Comparison of ENCODE assay signal across 35 cellular contexts in the genomic region with DNA sequence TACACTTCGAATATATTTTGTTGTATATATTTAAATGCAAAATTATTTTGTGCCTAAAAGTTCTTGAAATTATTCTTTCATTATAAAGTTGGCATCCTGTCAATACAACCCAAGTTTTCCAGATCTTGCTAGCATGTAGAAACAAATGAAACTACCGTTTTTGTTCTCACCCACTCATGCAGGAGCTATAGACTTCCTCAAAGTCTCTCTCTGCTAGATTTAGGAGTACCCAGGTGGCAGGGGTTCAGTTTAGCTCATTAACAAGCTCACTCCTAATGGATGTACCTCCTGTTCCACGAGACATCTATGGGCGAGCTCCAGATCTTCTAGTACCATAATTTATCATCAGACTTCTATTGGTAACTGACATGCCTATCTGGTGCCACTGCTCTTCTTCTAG.
"Had no signal": no experiment of that assay in that cellular context is flagged by ENCODE, and none has a peak within 500 bp of the region (broad histone marks: within the 10 kb centered on the region; RNA-seq: fewer than 3 reads in every experiment).

No MANE protein-coding gene starts in this region.

- H3K36me3 Mint-ChIP-seq: activated CD8-positive, alpha-beta memory T cell treated with anti-CD3 and anti-CD28 coated beads, Interleukin-2, amount 10 ng/mL, durations not matched to agents 7 days and 5 days; activated naive CD4-positive, alpha-beta T cell treated with anti-CD3 and anti-CD28 coated beads, Interleukin-2, amount 10 ng/mL, durations not matched to agents 7 days and 5 days; activated naive CD8-positive, alpha-beta T cell treated with anti-CD3 and anti-CD28 coated beads, Interleukin-2, amount 10 ng/mL, durations not matched to agents 7 days and 5 days had no signal

- H3K4me1 ChIP-seq: ascending aorta had no signal

- H3K9me3 Mint-ChIP-seq: activated CD4-positive, alpha-beta memory T cell treated with anti-CD3 and anti-CD28 coated beads, Interleukin-2, amount 10 ng/mL, durations not matched to agents 7 days and 5 days; activated CD4-positive, alpha-beta T cell treated with anti-CD3 and anti-CD28 coated beads, Interleukin-2, amount 10 ng/mL, durations not matched to agents 24 days and 14 days; activated naive CD4-positive, alpha-beta T cell treated with anti-CD3 and anti-CD28 coated beads, Interleukin-2, amount 10 ng/mL, durations not matched to agents 7 days and 5 days; activated T-helper 2 cell treated with anti-CD3 and anti-CD28 coated beads, Interferon-gamma antibody, Interleukin-2, Interleukin-4, amounts not matched to agents 10 μg/mL and 5 μg/mL and 100 μg/mL, durations not matched to agents 14 hours and 24 hours and 36 hours; T-helper 2 cell treated with Interferon-gamma antibody and Interleukin-4, amounts not matched to agents 5 μg/mL and 100 μg/mL, for 36 hours had no signal

- H3K4me3 Mint-ChIP-seq: activated B cell treated with CpG ODN at 0.5 μM for 24 hours; activated CD4-positive, alpha-beta memory T cell treated with anti-CD3 and anti-CD28 coated beads, Interleukin-2, amount 10 ng/mL, durations not matched to agents 7 days and 5 days; activated CD4-positive, alpha-beta T cell treated with anti-CD3 and anti-CD28 coated beads, Interleukin-2, amount 10 ng/mL, durations not matched to agents 24 days and 14 days; activated CD8-positive, alpha-beta memory T cell treated with anti-CD3 and anti-CD28 coated beads, Interleukin-2, amount 10 ng/mL, durations not matched to agents 7 days and 5 days; activated CD8-positive, alpha-beta T cell treated with anti-CD3 and anti-CD28 coated beads, Interleukin-2, amount 10 ng/mL, durations not matched to agents 7 days and 5 days; activated naive CD4-positive, alpha-beta T cell treated with anti-CD3 and anti-CD28 coated beads, Interleukin-2, amount 10 ng/mL, durations not matched to agents 7 days and 5 days; activated naive CD4-positive, alpha-beta T cell treated with anti-CD3 and anti-CD28 coated beads, Interleukin-2, amount 50 U/mL, for 24 hours; activated naive CD8-positive, alpha-beta T cell; activated naive CD8-positive, alpha-beta T cell treated with anti-CD3 and anti-CD28 coated beads, Interleukin-2, amount 10 ng/mL, durations not matched to agents 7 days and 5 days; activated naive CD8-positive, alpha-beta T cell treated with anti-CD3 and anti-CD28 coated beads, Interleukin-2, amount 50 U/mL, for 24 hours; activated T-cell treated with anti-CD3 and anti-CD28 coated beads, Interleukin-2, amount 50 U/mL, for 24 hours; brain; central memory CD8-positive, alpha-beta T cell; T-helper 1 cell treated with Interleukin-12 subunit alpha and Interleukin-12 subunit beta and Interleukin-4 antibody, amounts not matched to agents 30 μg/mL and 1 μg/mL, for 36 hours; T-helper 2 cell treated with Interferon-gamma antibody and Interleukin-4, amounts not matched to agents 5 μg/mL and 100 μg/mL, for 36 hours had no signal

- DNase-seq: activated B cell treated with CpG ODN at 0.5 μM for 24 hours; activated CD4-positive, alpha-beta memory T cell treated with anti-CD3 and anti-CD28 coated beads, Interleukin-2, amount 10 ng/mL, durations not matched to agents 7 days and 5 days; activated CD4-positive, alpha-beta T cell treated with anti-CD3 and anti-CD28 coated beads for 4 hours; activated CD4-positive, alpha-beta T cell treated with anti-CD3 and anti-CD28 coated beads, Interleukin-2, amount 10 ng/mL, durations not matched to agents 24 days and 14 days; activated CD4-positive, alpha-beta T cell treated with anti-CD3 and anti-CD28 coated beads, Interleukin-2, amount 50 U/mL, for 48 hours; activated CD4-positive, CD25-positive, alpha-beta regulatory T cell treated with anti-CD3 and anti-CD28 coated beads, Interleukin-2, amount 50 U/mL, for 72 hours; activated CD8-positive, alpha-beta memory T cell treated with anti-CD3 and anti-CD28 coated beads for 24 hours; activated CD8-positive, alpha-beta memory T cell treated with anti-CD3 and anti-CD28 coated beads, Interleukin-2, amount 10 ng/mL, durations not matched to agents 7 days and 5 days; activated CD8-positive, alpha-beta memory T cell treated with anti-CD3 and anti-CD28 coated beads, Interleukin-2, amount 50 U/mL, for 48 hours; activated CD8-positive, alpha-beta T cell treated with anti-CD3 and anti-CD28 coated beads, Interleukin-2, amount 10 ng/mL, durations not matched to agents 7 days and 5 days; activated effector memory CD4-positive, alpha-beta T cell treated with Interleukin-2 at 50 U/mL for 16 hours; activated gamma-delta T cell; activated naive CD4-positive, alpha-beta T cell treated with anti-CD3 and anti-CD28 coated beads, Interleukin-2, amount 10 ng/mL, durations not matched to agents 7 days and 5 days; activated naive CD4-positive, alpha-beta T cell treated with Interleukin-2 at 50 U/mL for 16 hours; activated naive CD8-positive, alpha-beta T cell treated with anti-CD3 and anti-CD28 coated beads, Interleukin-2, amount 10 ng/mL, durations not matched to agents 7 days and 5 days; activated naive CD8-positive, alpha-beta T cell treated with anti-CD3 and anti-CD28 coated beads, Interleukin-2, amount 50 U/mL, for 24 hours; activated T-cell treated with anti-CD3 and anti-CD28 coated beads, Interleukin-2, amount 50 U/mL, for 24 hours; activated T-cell treated with anti-CD3 and anti-CD28 coated beads, Interleukin-2, amount 50 U/mL, for 48 hours; amygdala; anterior cingulate cortex; caudate nucleus; cerebellar nuclear complex; T-helper 1 cell; T-helper 2 cell; T-helper 9 cell had no signal

- ATAC-seq: activated CD8-positive, alpha-beta memory T cell treated with anti-CD3 and anti-CD28 coated beads, Interleukin-2, amount 10 ng/mL, durations not matched to agents 7 days and 5 days; activated CD8-positive, alpha-beta T cell treated with anti-CD3 and anti-CD28 coated beads, Interleukin-2, amount 10 ng/mL, durations not matched to agents 7 days and 5 days; activated naive CD8-positive, alpha-beta T cell treated with anti-CD3 and anti-CD28 coated beads, Interleukin-2, amount 50 U/mL, for 24 hours had no signal

- H3K4me3 ChIP-seq: ascending aorta, cardiac muscle cell had no signal

- H3K27ac ChIP-seq: ascending aorta, cardiac muscle cell, VCaP had no signal

- H3K27ac Mint-ChIP-seq: activated CD4-positive, alpha-beta memory T cell treated with anti-CD3 and anti-CD28 coated beads, Interleukin-2, amount 10 ng/mL, durations not matched to agents 7 days and 5 days; activated CD4-positive, alpha-beta T cell treated with anti-CD3 and anti-CD28 coated beads, Interleukin-2, amount 10 ng/mL, durations not matched to agents 24 days and 14 days; activated CD8-positive, alpha-beta memory T cell treated with anti-CD3 and anti-CD28 coated beads, Interleukin-2, amount 10 ng/mL, durations not matched to agents 7 days and 5 days; activated CD8-positive, alpha-beta T cell treated with anti-CD3 and anti-CD28 coated beads, Interleukin-2, amount 10 ng/mL, durations not matched to agents 7 days and 5 days; activated naive CD4-positive, alpha-beta T cell treated with anti-CD3 and anti-CD28 coated beads, Interleukin-2, amount 10 ng/mL, durations not matched to agents 7 days and 5 days; activated naive CD4-positive, alpha-beta T cell treated with anti-CD3 and anti-CD28 coated beads, Interleukin-2, amount 50 U/mL, for 24 hours; activated naive CD8-positive, alpha-beta T cell; activated naive CD8-positive, alpha-beta T cell treated with anti-CD3 and anti-CD28 coated beads, Interleukin-2, amount 10 ng/mL, durations not matched to agents 7 days and 5 days; activated naive CD8-positive, alpha-beta T cell treated with anti-CD3 and anti-CD28 coated beads, Interleukin-2, amount 50 U/mL, for 24 hours; activated T-cell treated with anti-CD3 and anti-CD28 coated beads, Interleukin-2, amount 50 U/mL, for 24 hours; activated T-helper 2 cell treated with anti-CD3 and anti-CD28 coated beads, Interferon-gamma antibody, Interleukin-2, Interleukin-4, amounts not matched to agents 10 μg/mL and 5 μg/mL and 100 μg/mL, durations not matched to agents 14 hours and 24 hours and 36 hours; brain; T-helper 1 cell treated with Interleukin-12 subunit alpha and Interleukin-12 subunit beta and Interleukin-4 antibody, amounts not matched to agents 30 μg/mL and 1 μg/mL, for 36 hours; T-helper 2 cell treated with Interferon-gamma antibody and Interleukin-4, amounts not matched to agents 5 μg/mL and 100 μg/mL, for 36 hours had no signal

- H3K27me3 ChIP-seq: ascending aorta, cardiac muscle cell had no signal

- H3K36me3 ChIP-seq: ascending aorta, cardiac muscle cell had no signal

- H3K4me1 Mint-ChIP-seq: activated CD4-positive, alpha-beta memory T cell treated with anti-CD3 and anti-CD28 coated beads, Interleukin-2, amount 10 ng/mL, durations not matched to agents 7 days and 5 days; activated CD4-positive, alpha-beta T cell treated with anti-CD3 and anti-CD28 coated beads, Interleukin-2, amount 10 ng/mL, durations not matched to agents 24 days and 14 days; activated CD8-positive, alpha-beta memory T cell treated with anti-CD3 and anti-CD28 coated beads, Interleukin-2, amount 10 ng/mL, durations not matched to agents 7 days and 5 days; activated naive CD4-positive, alpha-beta T cell treated with anti-CD3 and anti-CD28 coated beads, Interleukin-2, amount 10 ng/mL, durations not matched to agents 7 days and 5 days; activated naive CD4-positive, alpha-beta T cell treated with anti-CD3 and anti-CD28 coated beads, Interleukin-2, amount 50 U/mL, for 24 hours; activated naive CD8-positive, alpha-beta T cell treated with anti-CD3 and anti-CD28 coated beads, Interleukin-2, amount 10 ng/mL, durations not matched to agents 7 days and 5 days; activated naive CD8-positive, alpha-beta T cell treated with anti-CD3 and anti-CD28 coated beads, Interleukin-2, amount 50 U/mL, for 24 hours; central memory CD8-positive, alpha-beta T cell had no signal
